Comparison of ENCODE assay signal across 8 cellular contexts in the genomic region with DNA sequence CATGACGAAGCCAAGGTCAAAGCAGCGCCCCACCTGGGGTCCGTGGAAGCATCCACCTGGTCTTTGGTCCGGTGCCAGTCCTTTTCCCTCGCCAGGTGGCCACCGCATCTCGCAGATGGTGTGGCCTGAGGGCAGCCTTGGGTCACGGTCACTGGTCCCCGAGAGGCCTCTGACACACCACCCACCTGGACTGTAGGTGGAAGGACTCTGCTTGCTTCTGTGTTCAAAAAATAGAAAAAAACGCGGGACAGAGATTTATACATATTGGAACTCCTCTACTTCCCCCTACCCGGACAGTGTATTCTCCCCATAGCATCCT. TPM values are rescaled to one million over a fixed set of nuclear protein-coding genes. Genes with fewer than 3 reads are reported as not detected.
A peak's percentile ranks its signal among the peaks of the same experiment; 100 is the strongest.
DNase-seq lines count a peak whose midpoint lies in the region; ATAC-seq and TF ChIP-seq lines count a peak whose summit lies in the region.

No MANE protein-coding gene starts in this region.

- H4K20me1 ChIP-seq in IMR-90 (ENCODE audit: insufficient read depth, low read length) = no peaks in the 10 kb centered on the region

- H2BK5ac ChIP-seq in IMR-90 (ENCODE audit: low read depth, low read length, poor library complexity, severe bottlenecking) (peak overlapping the region; percentile 17), trophoblast cell (ENCODE audit: low read depth, low read length, poor library complexity) (no peak overlapping the region)

- POLR2A ChIA-PET in IMR-90 (lab: Charles Lee; ENCODE audit: unreplicated experiment) = interaction anchor here (1.0 kb wide), 1 partner anchor 21 kb away, joined by 3 read pairs; no protein-coding TSS in a partner anchor

- peak overlapping the region; percentile 62 for H2AK9ac ChIP-seq in IMR-90 (replicated peaks; ENCODE audit: low read depth, low read length, poor library complexity)

- peak overlapping the region; percentile 11; the same call in 1 of the 2 replicates for H4K5ac ChIP-seq in IMR-90 (ENCODE audit: low read depth, low read length)

- BruUV-seq in IMR-90 (replicated peaks; lab: Mats Ljungman, UMichigan) = no TSS peak

- H4K12ac ChIP-seq in trophoblast cell (ENCODE audit: low read depth, low read length) = no peak overlapping the region

- H2AFZ ChIP-seq in IMR-90 (replicated peaks; ENCODE audit: low read length, poor library complexity) = peak overlapping the region; percentile 94
- peak overlapping the region; percentile 34 for H2AFZ ChIP-seq in trophoblast cell (ENCODE audit: insufficient read depth, low read length, poor library complexity)

- peak overlapping the region; percentile 16; the same call in 1 of the 2 replicates for H2BK120ac ChIP-seq in IMR-90 (ENCODE audit: low read depth, low read length)
- no peak overlapping the region for H2BK120ac ChIP-seq in trophoblast cell (ENCODE audit: insufficient read depth, low read length, poor library complexity)

- H3K9ac ChIP-seq in IMR-90 (ENCODE audit: low read depth, low read length) (no peak overlapping the region), trophoblast cell (ENCODE audit: low read length) (no peak overlapping the region)

- WGBS in IMR-90 (ENCODE audit: extremely low coverage in 2 of 2, insufficient read length in 1 of 2), 2 experiments = no CpG with 5 or more reads among the region's 12 CpGs
- no CpG with 5 or more reads among the region's 12 CpGs for WGBS in trophoblast cell (ENCODE audit: extremely low coverage, insufficient coverage, insufficient read length)

- H3K9me1 ChIP-seq in IMR-90 (ENCODE audit: insufficient read depth, low read length) = peaks cover 2% of the 10 kb centered on the region; the same call in 1 of the 2 replicates

- H4K91ac ChIP-seq in IMR-90 (ENCODE audit: insufficient read depth, low read depth, low read length) (0 out of 2 replicates have a peak overlapping the region, but pooled peaks have one; percentile 16), trophoblast cell (ENCODE audit: low read depth, low read length) (no peak overlapping the region)

- H3K27me3 ChIP-seq in IMR-90 (ENCODE audit: control insufficient read depth, insufficient read depth, low read length) (no peaks in the 10 kb centered on the region), trophoblast cell (ENCODE audit: insufficient read depth, low read length) (no peaks in the 10 kb centered on the region)

- peak overlapping the region; percentile 35 for H3K4me3 ChIP-seq in IMR-90 (ENCODE audit: insufficient read depth, low read depth, low read length)
- peak overlapping the region; percentile 62 for H3K4me3 ChIP-seq in trophoblast cell (ENCODE audit: low read depth, low read length)

- H2BK20ac ChIP-seq in IMR-90 (ENCODE audit: low read depth, low read length) = no peak overlapping the region

- peak overlapping the region; percentile 69 for H3K4me2 ChIP-seq in IMR-90 (ENCODE audit: low read depth, low read length)
- H3K4me2 ChIP-seq in trophoblast cell (ENCODE audit: low read length) = peak overlapping the region; percentile 62

- no peaks in the 10 kb centered on the region for H3K9me3 Mint-ChIP-seq in effector memory CD8-positive, alpha-beta T cell

- H3K4me3 Mint-ChIP-seq in effector memory CD8-positive, alpha-beta T cell = peak overlapping the region; percentile 98 to 99

- H3K36me3 ChIP-seq in IMR-90 (ENCODE audit: control insufficient read depth, insufficient read depth, low read length) = no peaks in the 10 kb centered on the region
- H3K36me3 ChIP-seq in trophoblast cell (ENCODE audit: control insufficient read depth in 1 of 2, insufficient read depth in 2 of 2, low read length in 2 of 2) = no peaks in the 10 kb centered on the region

- H3K23ac ChIP-seq in IMR-90 (ENCODE audit: low read depth, low read length) = no peak overlapping the region
- H3K23ac ChIP-seq in trophoblast cell (ENCODE audit: low read length) = no peak overlapping the region

- no peak for TF ChIP-seq POLR2A in IMR-90 (IDR thresholded peaks at IDR 0.05; ENCODE audit: low read depth, low read length)

- peak overlapping the region; percentile 23; the same call in 1 of the 2 replicates for H2AK5ac ChIP-seq in IMR-90 (ENCODE audit: low read depth, low read length)
- no peak overlapping the region for H2AK5ac ChIP-seq in trophoblast cell (ENCODE audit: low read length)

- peaks cover 3% of the 10 kb centered on the region for H3K36me3 Mint-ChIP-seq in effector memory CD8-positive, alpha-beta T cell (ENCODE audit: insufficient read depth)

- H3K27ac ChIP-seq in IMR-90 (ENCODE audit: insufficient read depth, low read length) (peak overlapping the region; percentile 24; the same call in 1 of the 2 replicates), trophoblast cell (ENCODE audit: low read depth, low read length) (no peak overlapping the region)

- H4K8ac ChIP-seq in IMR-90 (ENCODE audit: low read depth in 2 of 2, low read length in 2 of 2) (peak overlapping the region in 1 of 2 experiments; percentile 56; a peak in 2 of 4 replicates), trophoblast cell (ENCODE audit: low read depth, low read length) (no peak overlapping the region)

- H3K14ac ChIP-seq in IMR-90 (replicated peaks; ENCODE audit: low read depth, low read length) = no peak overlapping the region
- no peak overlapping the region for H3K14ac ChIP-seq in trophoblast cell (ENCODE audit: low read length)

- H3K27me3 Mint-ChIP-seq in effector memory CD8-positive, alpha-beta T cell = no peaks in the 10 kb centered on the region

- CTCF ChIA-PET in IMR-90 (lab: Yijun Ruan, JAX) = interaction anchor here (1.1 to 1.2 kb wide), 2 partner anchors 9 to 39 kb away, joined by 4 to 6 read pairs; no protein-coding TSS in a partner anchor

- H3K27ac Mint-ChIP-seq in effector memory CD8-positive, alpha-beta T cell = peak overlapping the region; percentile 95 to 96

- H3K9me3 ChIP-seq in IMR-90 (ENCODE audit: control insufficient read depth, insufficient read depth, low read length) (no peaks in the 10 kb centered on the region), trophoblast cell (ENCODE audit: insufficient read depth, low read depth, low read length) (no peaks in the 10 kb centered on the region)

- ATAC-seq in Right ventricle myocardium inferior = peak; percentile 2
- ATAC-seq in Right ventricle myocardium superior (ENCODE audit: poor library complexity) = no peak
- ATAC-seq in IMR-90 (ENCODE audit: low read depth) = no peak
- ATAC-seq in effector memory CD8-positive, alpha-beta T cell (replicated peaks) = peak; percentile 2

- in situ Hi-C loops in IMR-90 (cut with MboI; ENCODE audit: low sequenced_read_pairs) = loop anchor here (10.0 kb wide), 1 partner anchor 107 kb away; no protein-coding TSS in a partner anchor

- peak overlapping the region; percentile 3; the same call in 1 of the 2 replicates for H3K18ac ChIP-seq in IMR-90 (ENCODE audit: low read depth, low read length)
- no peak overlapping the region for H3K18ac ChIP-seq in trophoblast cell (ENCODE audit: low read length)

- H3K79me2 ChIP-seq in trophoblast cell (ENCODE audit: control insufficient read depth, insufficient read depth, low read length, poor library complexity) = peaks cover 3% of the 10 kb centered on the region

- H3K4me1 ChIP-seq in IMR-90 (ENCODE audit: control insufficient read depth, insufficient read depth, low read length) (peaks cover 5% of the 10 kb centered on the region), trophoblast cell (ENCODE audit: control insufficient read depth in 1 of 2, insufficient read depth in 2 of 2, low read length in 2 of 2) (peaks cover 6 to 9% of the 10 kb centered on the region in 2 experiments)

- DNase-seq in Right ventricle myocardium inferior (ENCODE audit: missing footprints) (no peak), Right ventricle myocardium superior (no peak), IMR-90 (no peak), trophoblast cell (no peak), inferior parietal cortex (ENCODE audit: extremely low spot score) (no peak), CD1c-positive myeloid dendritic cell (ENCODE audit: extremely low spot score) (no peak), glomerular visceral epithelial cell (ENCODE audit: extremely low spot score) (no peak)
- DNase-seq in effector memory CD8-positive, alpha-beta T cell = no peak

- no peak overlapping the region for H3K56ac ChIP-seq in IMR-90 (ENCODE audit: extremely low read depth, insufficient read depth, low read length)

- no peak for TF ChIP-seq CTCF in IMR-90 (conservative IDR thresholded peaks at IDR 0.05; ENCODE audit: low read depth, low read length)

- dilution Hi-C loops in IMR-90 (cut with HindIII; ENCODE audit: low sequenced_read_pairs, unreplicated experiment) = no loop called here

- H2BK12ac ChIP-seq in trophoblast cell (ENCODE audit: low read length) = no peak overlapping the region

- intact Hi-C loops in Right ventricle myocardium inferior (cut with DNase I) (loop anchor here (5.0 kb wide), 2 partner anchors 95 to 115 kb away; a partner anchor contains a TSS), Right ventricle myocardium superior (cut with DNase I) (loop anchor here (10.0 kb wide), 1 partner anchor 107 kb away; no protein-coding TSS in a partner anchor), IMR-90 (cut with micrococcal nuclease) (loop anchor here (1.0 to 5.0 kb wide), 4 partner anchors 66 to 115 kb away; a partner anchor contains a TSS)

- H3K4me1 Mint-ChIP-seq in effector memory CD8-positive, alpha-beta T cell (ENCODE audit: low read depth in 2 of 2) = peaks cover 27 to 46% of the 10 kb centered on the region in 2 donors

- H3K79me1 ChIP-seq in IMR-90 (ENCODE audit: low read depth in 1 of 2, low read length in 2 of 2) (peaks cover 17 to 26% of the 10 kb centered on the region in 2 experiments), trophoblast cell (ENCODE audit: low read length) (peaks cover 2% of the 10 kb centered on the region)

- no peak for TF ChIP-seq RAD21 in IMR-90 (IDR thresholded peaks at IDR 0.05; ENCODE audit: low read length)

- H2BK15ac ChIP-seq in IMR-90 (ENCODE audit: low read depth, low read length) = 0 out of 3 replicates have a peak overlapping the region, but pooled peaks have one; percentile 26

- H3K4ac ChIP-seq in IMR-90 (ENCODE audit: low read depth, low read length) (peak overlapping the region; percentile 11; the same call in 1 of the 2 replicates), trophoblast cell (ENCODE audit: low read depth, low read length) (no peak overlapping the region)

TF ChIP-seq in IMR-90, 13 proteins besides CTCF, POLR2A, EP300 and RAD21 (continues in another document):
- TF ChIP-seq NFE2L2 (IDR thresholded peaks at IDR 0.05; ENCODE audit: low read depth, low read length) (no peak), SMC3 (IDR thresholded peaks at IDR 0.05; ENCODE audit: low read depth, low read length) (no peak), RFX5 (IDR thresholded peaks at IDR 0.05; ENCODE audit: low read depth, low read length) (no peak), CHD1 (IDR thresholded peaks at IDR 0.05; ENCODE audit: low read depth, low read length) (no peak), CEBPB (IDR thresholded peaks at IDR 0.05; ENCODE audit: low read depth, low read length) (no peak), MAZ (IDR thresholded peaks at IDR 0.05; ENCODE audit: borderline replicate concordance, low read depth, low read length) (no peak)

RNA-seq across cellular contexts. Expression of a gene that starts 0.5 kb away (rescaled TPM):
- total RNA-seq in Right ventricle myocardium inferior (1.9 TPM), Right ventricle myocardium superior (1.3 TPM), IMR-90 (2012; rRNA removed) (9.7 and 12.2 TPM in 2 replicates)
- 1.8 and 2.5 TPM in 2 replicates for polyA plus RNA-seq in IMR-90 (2012; rRNA removed)
- polyA plus RNA-seq in IMR-90 (2012; cell fraction: cytosol; rRNA removed) = 0.30 and 0.68 TPM in 2 replicates
- 1.3 and 8.3 TPM in 2 replicates for polyA plus RNA-seq in IMR-90 (2012; cell fraction: nucleus; rRNA removed; ENCODE audit: low replicate concordance)
- polyA plus RNA-seq in trophoblast cell (2013) = 1.9 and 2.0 TPM in 2 replicates

Comparison
In these comparisons a context has a peak if more than half of its experiments do, and no peak if none do; other contexts are left out.
1. ATAC-seq: peak in Right ventricle myocardium inferior (single experiment) and effector memory CD8-positive, alpha-beta T cell (single experiment); none in Right ventricle myocardium superior (single experiment) and IMR-90 (single experiment).